In genomic region chr1:220884109-220884980, GRCh38 we compare ENCODE assay signal across 11 cellular contexts. TPM values are rescaled to one million over a fixed set of nuclear protein-coding genes. Genes with fewer than 3 reads are reported as not detected.
A peak's percentile ranks its signal among the peaks of the same experiment; 100 is the strongest.
DNase-seq lines count a peak whose midpoint lies in the region; ATAC-seq and TF ChIP-seq lines count a peak whose summit lies in the region.
"Had no signal": no experiment of that assay in that cellular context is flagged by ENCODE, and none has a peak within 500 bp of the region (broad histone marks: within the 10 kb centered on the region; RNA-seq: fewer than 3 reads in every experiment).

No MANE protein-coding gene starts in this region.

- H3K4me1 Mint-ChIP-seq in type B pancreatic cell (ENCODE audit: unreplicated experiment), result peaks cover 18% of the 10 kb centered on the region
- H3K4me1 Mint-ChIP-seq in effector memory CD8-positive, alpha-beta T cell (ENCODE audit: low read depth in 2 of 2), result peaks cover 10 to 12% of the 10 kb centered on the region in 2 donors

- H3K36me3 Mint-ChIP-seq in type B pancreatic cell, result no peaks in the 10 kb centered on the region
- H3K36me3 Mint-ChIP-seq in effector memory CD8-positive, alpha-beta T cell (ENCODE audit: insufficient read depth), result no peaks in the 10 kb centered on the region

- peak; percentile 11 for ATAC-seq in Right ventricle myocardium superior (ENCODE audit: poor library complexity)
- no peak for ATAC-seq in left cardiac atrium
- ATAC-seq in left ventricle myocardium superior, result peak; percentile 14
- no peak for ATAC-seq in HG03342 (IDR thresholded peaks at IDR 0.05; ENCODE audit: unreplicated experiment)
- ATAC-seq in effector memory CD8-positive, alpha-beta T cell (replicated peaks), result no peak
- ATAC-seq: SK-N-SH treated with all-trans-retinoic acid at 6 μM for 48 hours had no signal

- H3K4me3 Mint-ChIP-seq in type B pancreatic cell, result peak overlapping the region; percentile 74
- no peak overlapping the region for H3K4me3 Mint-ChIP-seq in effector memory CD8-positive, alpha-beta T cell

- H3K36me3 ChIP-seq in muscle layer of colon (ENCODE audit: insufficient read depth, low read length), result peaks cover 52% of the 10 kb centered on the region

- H3K9me3 ChIP-seq in muscle layer of colon (ENCODE audit: low read length), result no peaks in the 10 kb centered on the region
- H3K9me3 ChIP-seq: tibial artery had no signal

- H3K27me3 ChIP-seq in muscle layer of colon (ENCODE audit: control insufficient read depth in 1 of 2, insufficient read depth in 2 of 2, low read length in 2 of 2), result no peaks in the 10 kb centered on the region

- H3K4me1 ChIP-seq in muscle layer of colon (ENCODE audit: insufficient read depth, low read length), result peaks cover 51% of the 10 kb centered on the region

- DNase-seq in Right ventricle myocardium superior (no peak), left cardiac atrium (no peak), left ventricle myocardium superior (peak; percentile 58), type B pancreatic cell (ENCODE audit: extremely low spot score, unreplicated experiment) (no peak), NOMO-1 treated with dmso at 0.1 percent for 144 hours (lab: John Stamatoyannopoulos, UW; ENCODE audit: unreplicated experiment) (no peak)
- DNase-seq in effector memory CD8-positive, alpha-beta T cell, result no peak
- DNase-seq: activated naive CD4-positive, alpha-beta T cell treated with anti-CD3 and anti-CD28 coated beads, Interleukin-2, amount 50 U/mL, for 16 hours; tibial artery had no signal

- H3K27ac ChIP-seq in muscle layer of colon (ENCODE audit: low read depth, low read length), result peak overlapping the region; percentile 94
- H3K27ac ChIP-seq: tibial artery had no signal

- H3K4me3 ChIP-seq in muscle layer of colon (ENCODE audit: low read depth in 1 of 2, low read length in 2 of 2), result peak overlapping the region; percentile 93 to 95
- H3K4me3 ChIP-seq: tibial artery had no signal

- peak overlapping the region; percentile 39 for H3K9ac ChIP-seq in muscle layer of colon (ENCODE audit: low read length)

- TF ChIP-seq CTCF in type B pancreatic cell (conservative IDR thresholded peaks at IDR 0.05), result peak; percentile 48

- H3K27ac Mint-ChIP-seq in type B pancreatic cell, result no peak overlapping the region
- no peak overlapping the region for H3K27ac Mint-ChIP-seq in effector memory CD8-positive, alpha-beta T cell

- intact Hi-C loops in Right ventricle myocardium superior (cut with DNase I) (no loop called here), left cardiac atrium (cut with DNase I) (loop anchor here (10.0 kb wide), 2 partner anchors 150 to 320 kb away; no protein-coding TSS in a partner anchor), left ventricle myocardium superior (cut with micrococcal nuclease) (no loop called here)

- H3K27me3 Mint-ChIP-seq in type B pancreatic cell, result peaks cover 95% of the 10 kb centered on the region
- peaks cover 66 to 97% of the 10 kb centered on the region in 2 donors for H3K27me3 Mint-ChIP-seq in effector memory CD8-positive, alpha-beta T cell

- H3K9me3 Mint-ChIP-seq in type B pancreatic cell, result no peaks in the 10 kb centered on the region
- H3K9me3 Mint-ChIP-seq in effector memory CD8-positive, alpha-beta T cell, result no peaks in the 10 kb centered on the region

RNA-seq across cellular contexts. Expression of gene HLX, which starts 5.1 kb away (rescaled TPM):
- total RNA-seq in Right ventricle myocardium superior (5.6 TPM), left cardiac atrium (10 to 100 TPM in 1 of 2 donors, 1 to 10 TPM in 1; 4.5 to 10.7 TPM), left ventricle myocardium superior (4.0 TPM), type B pancreatic cell (ENCODE audit: low replicate concordance) (0.64 and 2.3 TPM in 2 replicates)

Comparison
In these comparisons a context has a peak if more than half of its experiments do, and no peak if none do; other contexts are left out.
1. ATAC-seq: peak in Right ventricle myocardium superior (single experiment) and left ventricle myocardium superior (single experiment); none in left cardiac atrium (0 of 2), HG03342 (single experiment) and effector memory CD8-positive, alpha-beta T cell (single experiment).
2. intact Hi-C loops: an anchor here in left cardiac atrium (10.0 kb wide); none called in Right ventricle myocardium superior and left ventricle myocardium superior.